ENCODE assay signal across 9 cellular contexts in genomic region chr5:68265822-68266395, GRCh38. TPM values are rescaled to one million over a fixed set of nuclear protein-coding genes. Genes with fewer than 3 reads are reported as not detected.
DNase-seq lines count a peak whose midpoint lies in the region; ATAC-seq and TF ChIP-seq lines count a peak whose summit lies in the region.
"Had no signal": no experiment of that assay in that cellular context is flagged by ENCODE, and none has a peak within 500 bp of the region (broad histone marks: within the 10 kb centered on the region; RNA-seq: fewer than 3 reads in every experiment).

No MANE protein-coding gene starts in this region.

- TF ChIP-seq CTCF in fibroblast of villous mesenchyme (IDR thresholded peaks at IDR 0.05; ENCODE audit: insufficient read depth, low read depth, low read length) (no peak), parathyroid adenoma (IDR thresholded peaks at IDR 0.05) (no peak)

- peak; percentile 40 for ATAC-seq in SK-N-SH treated with all-trans-retinoic acid at 6 μM for 48 hours
- ATAC-seq in HG02642 (IDR thresholded peaks at IDR 0.05; ENCODE audit: poor library complexity, unreplicated experiment): no peak

- POLR2A ChIA-PET in CD4-positive, alpha-beta memory T cell (lab: Charles Lee; ENCODE audit: partially characterized antibody): interaction anchor here (2.1 to 12.9 kb wide), 3 partner anchors 10 to 50 kb away, joined by 12 to 179 read pairs (median 69); partner anchors contain the start of gene PIK3R1

- H2AFZ ChIP-seq in parathyroid adenoma: no peak overlapping the region

- H3K27ac Mint-ChIP-seq in CD4-positive, alpha-beta memory T cell: peak overlapping the region; percentile 72 to 94 (median 85)

- no peak for DNase-seq in CD4-positive, alpha-beta memory T cell
- peak; percentile 35 for DNase-seq in fibroblast of villous mesenchyme (ENCODE audit: low read depth)
- DNase-seq in glomerular visceral epithelial cell (ENCODE audit: extremely low spot score): no peak
- DNase-seq in NCI-H146 (lab: John Stamatoyannopoulos, UW): no peak
- no peak for DNase-seq in NCI-H2171 treated with DMSO at 0.1 percent for 48 hours (lab: John Stamatoyannopoulos, UW)
- DNase-seq: stimulated activated CD4-positive, alpha-beta T cell treated with anti-CD3 and anti-CD28 coated beads, Interleukin-15, amount 100 ng/mL, for 24 hours had no signal

- peak overlapping the region in 7 of 8 donors; percentile 29 to 66 (median 53) for H3K4me3 Mint-ChIP-seq in CD4-positive, alpha-beta memory T cell

- H3K36me3 ChIP-seq in CD4-positive, alpha-beta memory T cell (ENCODE audit: insufficient read depth, low read length): no peaks in the 10 kb centered on the region
- no peaks in the 10 kb centered on the region for H3K36me3 ChIP-seq in parathyroid adenoma (ENCODE audit: control insufficient read depth, insufficient read depth, low read length)

- H3K27me3 Mint-ChIP-seq in CD4-positive, alpha-beta memory T cell: no peaks in the 10 kb centered on the region

- peaks cover 7% of the 10 kb centered on the region for H3K79me2 ChIP-seq in parathyroid adenoma

- H3K4me1 ChIP-seq in CD4-positive, alpha-beta memory T cell (ENCODE audit: insufficient read depth, low read length): peaks cover 93% of the 10 kb centered on the region
- peaks cover 46% of the 10 kb centered on the region for H3K4me1 ChIP-seq in parathyroid adenoma

- no peak overlapping the region for H3K4me3 ChIP-seq in CD4-positive, alpha-beta memory T cell (ENCODE audit: low read length in 2 of 2)
- H3K4me3 ChIP-seq in fibroblast of villous mesenchyme (ENCODE audit: low read depth, low read length) (no peak overlapping the region), parathyroid adenoma (ENCODE audit: low read depth, low read length) (no peak overlapping the region)

- no peak overlapping the region for H3K9ac ChIP-seq in parathyroid adenoma

- peaks cover 72 to 93% (median 81%) of the 10 kb centered on the region in 4 donors for H3K4me1 Mint-ChIP-seq in CD4-positive, alpha-beta memory T cell

- no peaks in the 10 kb centered on the region for H3K9me3 Mint-ChIP-seq in CD4-positive, alpha-beta memory T cell

- H3K4me2 ChIP-seq in parathyroid adenoma (ENCODE audit: low read length): no peak overlapping the region

- CTCF ChIA-PET in CD4-positive, alpha-beta memory T cell (lab: Charles Lee; ENCODE audit: partially characterized antibody): interaction anchor here (1.1 to 9.6 kb wide), 3 partner anchors 7 to 14 kb away, joined by 3 to 124 read pairs (median 74); no protein-coding TSS in a partner anchor

- H3K27ac ChIP-seq in CD4-positive, alpha-beta memory T cell (ENCODE audit: low read depth, low read length): no peak overlapping the region
- H3K27ac ChIP-seq in parathyroid adenoma: peak overlapping the region; percentile 69

- peaks cover 0 to 3% of the 10 kb centered on the region in 2 donors for H3K36me3 Mint-ChIP-seq in CD4-positive, alpha-beta memory T cell

- intact Hi-C loops in CD4-positive, alpha-beta memory T cell (cut with micrococcal nuclease): no loop called here

- no peaks in the 10 kb centered on the region for H3K9me3 ChIP-seq in CD4-positive, alpha-beta memory T cell (ENCODE audit: control insufficient read depth in 1 of 2, low read length in 2 of 2)
- H3K9me3 ChIP-seq in parathyroid adenoma (ENCODE audit: control insufficient read depth, low read length): no peaks in the 10 kb centered on the region

- no peaks in the 10 kb centered on the region for H3K27me3 ChIP-seq in CD4-positive, alpha-beta memory T cell (ENCODE audit: insufficient read depth, low read length)
- H3K27me3 ChIP-seq in parathyroid adenoma (ENCODE audit: control insufficient read depth, insufficient read depth, low read length): no peaks in the 10 kb centered on the region

TF ChIP-seq in SK-N-SH treated with all-trans-retinoic acid at 6 μM for 48 hours, 23 proteins besides CTCF, POLR2A, EP300 and RAD21 (continues in another document):
- no peak for TF ChIP-seq TCF4 (CRISPR knock-in tag; IDR thresholded peaks at IDR 0.05; ENCODE audit: borderline replicate concordance)
- TF ChIP-seq PATZ1 (CRISPR knock-in tag; IDR thresholded peaks at IDR 0.05; ENCODE audit: borderline replicate concordance): no peak
- TF ChIP-seq ZNF8 (CRISPR knock-in tag; IDR thresholded peaks at IDR 0.05): no peak
- no peak for TF ChIP-seq TOX (CRISPR knock-in tag; IDR thresholded peaks at IDR 0.05; ENCODE audit: borderline replicate concordance)
- TF ChIP-seq ARNTL (CRISPR knock-in tag; IDR thresholded peaks at IDR 0.05; ENCODE audit: borderline replicate concordance, low read depth): no peak
- no peak for TF ChIP-seq BACH2 (CRISPR knock-in tag; IDR thresholded peaks at IDR 0.05; ENCODE audit: borderline replicate concordance)
- TF ChIP-seq CSDC2 (CRISPR knock-in tag; IDR thresholded peaks at IDR 0.05): no peak
- no peak for TF ChIP-seq ZC3H10 (CRISPR knock-in tag; IDR thresholded peaks at IDR 0.05)
- TF ChIP-seq ISL1 (CRISPR knock-in tag; IDR thresholded peaks at IDR 0.05): no peak
- TF ChIP-seq ZNF70 (CRISPR knock-in tag; IDR thresholded peaks at IDR 0.05): no peak
- TF ChIP-seq ZFP30 (CRISPR knock-in tag; IDR thresholded peaks at IDR 0.05): no peak
- no peak for TF ChIP-seq POU6F1 (CRISPR knock-in tag; IDR thresholded peaks at IDR 0.05; ENCODE audit: borderline replicate concordance, low read depth)
- TF ChIP-seq CSRNP3 (CRISPR knock-in tag; IDR thresholded peaks at IDR 0.05): no peak
- no peak for TF ChIP-seq CREB5 (CRISPR knock-in tag; IDR thresholded peaks at IDR 0.05; ENCODE audit: low read depth)
- TF ChIP-seq ESRRG (CRISPR knock-in tag; IDR thresholded peaks at IDR 0.05): no peak
- TF ChIP-seq ZNF565 (CRISPR knock-in tag; conservative IDR thresholded peaks at IDR 0.05; ENCODE audit: low read depth): no peak

RNA-seq across cellular contexts. Expression of gene PIK3R1, which starts 50.4 kb away (rescaled TPM):
- 100 to 1,000 TPM; 151 to 152 TPM for total RNA-seq in CD4-positive, alpha-beta memory T cell
- 10 to 100 TPM; 92.6 to 98.3 TPM for polyA plus RNA-seq in CD4-positive, alpha-beta memory T cell
- total RNA-seq in fibroblast of villous mesenchyme: 34.5 and 73.8 TPM in 2 replicates
